7 cellular contexts compared by ENCODE assay signal in genomic region chr14:36068777-36069534, GRCh38.
A peak's percentile ranks its signal among the peaks of the same experiment; 100 is the strongest.
DNase-seq lines count a peak whose midpoint lies in the region; ATAC-seq and TF ChIP-seq lines count a peak whose summit lies in the region.

No MANE protein-coding gene starts in this region.

- intact Hi-C loops in ascending aorta (cut with DNase I) = no loop called here
- intact Hi-C loops in activated CD4-positive, alpha-beta memory T cell treated with anti-CD3 and anti-CD28 coated beads for 36 hours (cut with micrococcal nuclease) = loop anchor here (1.0 to 5.0 kb wide), 2 partner anchors 107 to 186 kb away; no protein-coding TSS in a partner anchor

- H3K4me3 ChIP-seq in skeletal muscle cell (ENCODE audit: low read depth, low read length) (no peak overlapping the region), ascending aorta (no peak overlapping the region)

- TF ChIP-seq EP300 in Ishikawa (IDR thresholded peaks at IDR 0.05; ENCODE audit: borderline replicate concordance) = peak; percentile 71; the same call in 1 of the 2 replicates

- ATAC-seq in GM18870 (IDR thresholded peaks at IDR 0.05; ENCODE audit: unreplicated experiment) = peak; percentile 14
- no peak for ATAC-seq in activated naive CD8-positive, alpha-beta T cell treated with anti-CD3 and anti-CD28 coated beads, Interleukin-2, amount 50 U/mL, for 24 hours

- H3K36me3 ChIP-seq in ascending aorta = no peaks in the 10 kb centered on the region

- H3K9me3 ChIP-seq in ascending aorta = no peaks in the 10 kb centered on the region

- no peak for DNase-seq in chondrocyte (ENCODE audit: low spot score)
- DNase-seq in skeletal muscle cell (ENCODE audit: low read depth) = peak; percentile 4
- no peak for DNase-seq in ascending aorta (ENCODE audit: low spot score in 2 of 2)
- DNase-seq in activated naive CD8-positive, alpha-beta T cell treated with anti-CD3 and anti-CD28 coated beads, Interleukin-2, amount 50 U/mL, for 24 hours = no peak
- no peak for DNase-seq in activated CD4-positive, alpha-beta memory T cell treated with anti-CD3 and anti-CD28 coated beads for 36 hours

- H3K4me1 ChIP-seq in ascending aorta = no peaks in the 10 kb centered on the region

- H3K4me3 Mint-ChIP-seq in chondrocyte (ENCODE audit: unreplicated experiment) = no peak overlapping the region
- H3K4me3 Mint-ChIP-seq in activated naive CD8-positive, alpha-beta T cell treated with anti-CD3 and anti-CD28 coated beads, Interleukin-2, amount 50 U/mL, for 24 hours = no peak overlapping the region
- no peak overlapping the region for H3K4me3 Mint-ChIP-seq in activated CD4-positive, alpha-beta memory T cell treated with anti-CD3 and anti-CD28 coated beads for 36 hours

- H3K27me3 Mint-ChIP-seq in chondrocyte (ENCODE audit: low read depth) = peaks cover 8% of the 10 kb centered on the region
- peaks cover 18% of the 10 kb centered on the region for H3K27me3 Mint-ChIP-seq in activated naive CD8-positive, alpha-beta T cell treated with anti-CD3 and anti-CD28 coated beads, Interleukin-2, amount 50 U/mL, for 24 hours
- H3K27me3 Mint-ChIP-seq in activated CD4-positive, alpha-beta memory T cell treated with anti-CD3 and anti-CD28 coated beads for 36 hours = peaks cover 17% of the 10 kb centered on the region

- H3K4me1 Mint-ChIP-seq in chondrocyte (ENCODE audit: low read depth) = peaks cover 21% of the 10 kb centered on the region
- no peaks in the 10 kb centered on the region for H3K4me1 Mint-ChIP-seq in activated naive CD8-positive, alpha-beta T cell treated with anti-CD3 and anti-CD28 coated beads, Interleukin-2, amount 50 U/mL, for 24 hours
- H3K4me1 Mint-ChIP-seq in activated CD4-positive, alpha-beta memory T cell treated with anti-CD3 and anti-CD28 coated beads for 36 hours (ENCODE audit: low read depth) = peaks cover 2% of the 10 kb centered on the region

- H3K9me3 Mint-ChIP-seq in chondrocyte (ENCODE audit: low read depth) = no peaks in the 10 kb centered on the region
- H3K9me3 Mint-ChIP-seq in activated naive CD8-positive, alpha-beta T cell treated with anti-CD3 and anti-CD28 coated beads, Interleukin-2, amount 50 U/mL, for 24 hours = no peaks in the 10 kb centered on the region
- H3K9me3 Mint-ChIP-seq in activated CD4-positive, alpha-beta memory T cell treated with anti-CD3 and anti-CD28 coated beads for 36 hours = no peaks in the 10 kb centered on the region

- no peaks in the 10 kb centered on the region for H3K27me3 ChIP-seq in ascending aorta

- CTCF ChIA-PET in activated CD4-positive, alpha-beta memory T cell treated with anti-CD3 and anti-CD28 coated beads for 36 hours (lab: Charles Lee) = interaction anchor here (0.7 to 6.1 kb wide), 31 partner anchors 9 to 489 kb away, joined by 3 to 60 read pairs (median 4); no protein-coding TSS in a partner anchor

- peak overlapping the region; percentile 75 for H3K27ac Mint-ChIP-seq in chondrocyte (ENCODE audit: unreplicated experiment)
- H3K27ac Mint-ChIP-seq in activated naive CD8-positive, alpha-beta T cell treated with anti-CD3 and anti-CD28 coated beads, Interleukin-2, amount 50 U/mL, for 24 hours = no peak overlapping the region
- H3K27ac Mint-ChIP-seq in activated CD4-positive, alpha-beta memory T cell treated with anti-CD3 and anti-CD28 coated beads for 36 hours = no peak overlapping the region

- H3K36me3 Mint-ChIP-seq in chondrocyte (ENCODE audit: low read depth) = no peaks in the 10 kb centered on the region
- H3K36me3 Mint-ChIP-seq in activated naive CD8-positive, alpha-beta T cell treated with anti-CD3 and anti-CD28 coated beads, Interleukin-2, amount 50 U/mL, for 24 hours (ENCODE audit: low read depth) = no peaks in the 10 kb centered on the region
- H3K36me3 Mint-ChIP-seq in activated CD4-positive, alpha-beta memory T cell treated with anti-CD3 and anti-CD28 coated beads for 36 hours = no peaks in the 10 kb centered on the region

- TF ChIP-seq CTCF in chondrocyte (IDR thresholded peaks at IDR 0.05) = no peak
- TF ChIP-seq CTCF in ascending aorta (IDR thresholded peaks at IDR 0.05) = no peak

- TF ChIP-seq RAD21 in Ishikawa (IDR thresholded peaks at IDR 0.05; ENCODE audit: low read depth) = no peak

- H3K27ac ChIP-seq in ascending aorta = no peak overlapping the region

- POLR2A ChIA-PET in activated CD4-positive, alpha-beta memory T cell treated with anti-CD3 and anti-CD28 coated beads for 36 hours (lab: Charles Lee) = interaction anchor here (0.7 kb wide), 1 partner anchor 144 kb away, joined by 4 read pairs; no protein-coding TSS in a partner anchor

TF ChIP-seq in Ishikawa, 13 proteins besides CTCF, POLR2A, EP300 and RAD21:
- TF ChIP-seq USF1 (IDR thresholded peaks at IDR 0.05) = peak; percentile 84
- TF ChIP-seq MAX (IDR thresholded peaks at IDR 0.05) = peak; percentile 42
- peak; percentile 70 for TF ChIP-seq TEAD4 (IDR thresholded peaks at IDR 0.05)
- no peak for TF ChIP-seq FOXM1 (IDR thresholded peaks at IDR 0.05; ENCODE audit: borderline replicate concordance, low read depth)
- 0 out of 2 replicates have a peak, but pooled peaks have one; percentile 3 for TF ChIP-seq CEBPB (IDR thresholded peaks at IDR 0.05)
- 0 out of 2 replicates have a peak, but pooled peaks have one; percentile 5 for TF ChIP-seq TCF12 (IDR thresholded peaks at IDR 0.05; ENCODE audit: low read depth)
- TF ChIP-seq, protein P1, sequence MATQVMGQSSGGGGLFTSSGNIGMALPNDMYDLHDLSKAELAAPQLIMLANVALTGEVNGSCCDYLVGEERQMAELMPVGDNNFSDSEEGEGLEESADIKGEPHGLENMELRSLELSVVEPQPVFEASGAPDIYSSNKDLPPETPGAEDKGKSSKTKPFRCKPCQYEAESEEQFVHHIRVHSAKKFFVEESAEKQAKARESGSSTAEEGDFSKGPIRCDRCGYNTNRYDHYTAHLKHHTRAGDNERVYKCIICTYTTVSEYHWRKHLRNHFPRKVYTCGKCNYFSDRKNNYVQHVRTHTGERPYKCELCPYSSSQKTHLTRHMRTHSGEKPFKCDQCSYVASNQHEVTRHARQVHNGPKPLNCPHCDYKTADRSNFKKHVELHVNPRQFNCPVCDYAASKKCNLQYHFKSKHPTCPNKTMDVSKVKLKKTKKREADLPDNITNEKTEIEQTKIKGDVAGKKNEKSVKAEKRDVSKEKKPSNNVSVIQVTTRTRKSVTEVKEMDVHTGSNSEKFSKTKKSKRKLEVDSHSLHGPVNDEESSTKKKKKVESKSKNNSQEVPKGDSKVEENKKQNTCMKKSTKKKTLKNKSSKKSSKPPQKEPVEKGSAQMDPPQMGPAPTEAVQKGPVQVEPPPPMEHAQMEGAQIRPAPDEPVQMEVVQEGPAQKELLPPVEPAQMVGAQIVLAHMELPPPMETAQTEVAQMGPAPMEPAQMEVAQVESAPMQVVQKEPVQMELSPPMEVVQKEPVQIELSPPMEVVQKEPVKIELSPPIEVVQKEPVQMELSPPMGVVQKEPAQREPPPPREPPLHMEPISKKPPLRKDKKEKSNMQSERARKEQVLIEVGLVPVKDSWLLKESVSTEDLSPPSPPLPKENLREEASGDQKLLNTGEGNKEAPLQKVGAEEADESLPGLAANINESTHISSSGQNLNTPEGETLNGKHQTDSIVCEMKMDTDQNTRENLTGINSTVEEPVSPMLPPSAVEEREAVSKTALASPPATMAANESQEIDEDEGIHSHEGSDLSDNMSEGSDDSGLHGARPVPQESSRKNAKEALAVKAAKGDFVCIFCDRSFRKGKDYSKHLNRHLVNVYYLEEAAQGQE (IDR thresholded peaks at IDR 0.05; ENCODE audit: low read depth) = no peak
- no peak for TF ChIP-seq YY1 (IDR thresholded peaks at IDR 0.05; ENCODE audit: low read depth)
- TF ChIP-seq TAF1 (IDR thresholded peaks at IDR 0.05; ENCODE audit: low read depth) = no peak
- TF ChIP-seq NFIC (IDR thresholded peaks at IDR 0.05) = peak; percentile 63
- no peak for TF ChIP-seq ZBTB7A (IDR thresholded peaks at IDR 0.05; ENCODE audit: low read depth)
